8 cellular contexts compared by ENCODE assay signal in genomic region chr9:87725900-87726709, GRCh38. TPM values are rescaled to one million over a fixed set of nuclear protein-coding genes. Genes with fewer than 3 reads are reported as not detected.
DNase-seq lines count a peak whose midpoint lies in the region; ATAC-seq, FAIRE-seq and TF ChIP-seq lines count a peak whose summit lies in the region.

TSS of gene CTSL (plus strand) at chr9:87726119. CDS start at chr9:87727604, 1,485 bp downstream.

- peak in 1 of 2 donors; percentile 35 for TF ChIP-seq CTCF in endothelial cell of umbilical vein (IDR thresholded peaks at IDR 0.05; ENCODE audit: extremely low read depth in 1 of 2, insufficient read depth in 1 of 2, low read depth in 1 of 2, low read length in 2 of 2)

- H3K27me3 ChIP-seq in endothelial cell of umbilical vein (ENCODE audit: control insufficient read depth in 2 of 2, insufficient read depth in 2 of 2, low read length in 2 of 2) = no peaks in the 10 kb centered on the region

- TF ChIP-seq POLR2A in endothelial cell of umbilical vein (IDR thresholded peaks at IDR 0.05; ENCODE audit: low read depth, low read length) = peak; percentile 92

- no peaks in the 10 kb centered on the region for H3K9me1 ChIP-seq in endothelial cell of umbilical vein (replicated peaks; ENCODE audit: control insufficient read depth, extremely low read depth, insufficient read depth, low read length)

- no peaks in the 10 kb centered on the region for H4K20me1 ChIP-seq in endothelial cell of umbilical vein (replicated peaks; ENCODE audit: control insufficient read depth, extremely low read depth, insufficient read depth, low read length)

- no TSS peak for BruUV-seq in endothelial cell of umbilical vein (replicated peaks; lab: Mats Ljungman, UMichigan)

- dilution Hi-C loops in endothelial cell of umbilical vein (cut with MboI; ENCODE audit: extremely low pct_ligation_motif_present, low sequenced_read_pairs) = no loop called here

- H3K4me2 ChIP-seq in endothelial cell of umbilical vein (ENCODE audit: insufficient read depth, low read length) = peak within 1 kb of the TSS; percentile 47

- no peaks in the 10 kb centered on the region for H3K79me2 ChIP-seq in endothelial cell of umbilical vein (ENCODE audit: control insufficient read depth, insufficient read depth, low read length)

- no peaks in the 10 kb centered on the region for H3K9me3 ChIP-seq in endothelial cell of umbilical vein (replicated peaks; ENCODE audit: control insufficient read depth, insufficient read depth, low read length)

- peak; percentile 96 for FAIRE-seq in endothelial cell of umbilical vein (lab: Jason Lieb, UNC)

- peak within 1 kb of the TSS; percentile 91 for H3K9ac ChIP-seq in endothelial cell of umbilical vein (replicated peaks; ENCODE audit: extremely low read depth, insufficient read depth, low read length)

- CTCF ChIA-PET in endothelial cell of umbilical vein (lab: Charles Lee) = interaction anchor here (0.7 to 3.1 kb wide), 15 partner anchors 9 to 1292 kb away, joined by 3 to 24 read pairs (median 3); partner anchors contain the start of gene GAS1

- H3K4me3 ChIP-seq in endothelial cell of umbilical vein (replicated peaks in 1 of 3; ENCODE audit: insufficient read depth in 1 of 3, low read depth in 1 of 3, low read length in 3 of 3) = peak within 1 kb of the TSS; percentile 24 to 79 (median 57)

- DNase-seq in NOMO-1 (lab: John Stamatoyannopoulos, UW; ENCODE audit: unreplicated experiment in 2 of 2) (peak; percentile 2 to 32), NOMO-1 treated with dmso at 0.1 percent for 144 hours (lab: John Stamatoyannopoulos, UW; ENCODE audit: unreplicated experiment) (no peak), NCI-H748 treated with DMSO at 0.1 percent for 48 hours (lab: John Stamatoyannopoulos, UW) (peak; percentile 44), activated T-cell treated with anti-CD3 and anti-CD28 coated beads for 24 hours (ENCODE audit: low read depth) (peak; percentile 48), endothelial cell of umbilical vein (ENCODE audit: low read depth, low spot score) (peak; percentile 80), lung microvascular endothelial cell (ENCODE audit: low read depth in 2 of 2) (peak; percentile 86 to 94)
- peak; percentile 65 to 69 for DNase-seq in stimulated activated CD4-positive, alpha-beta T cell treated with anti-CD3 and anti-CD28 coated beads, Interleukin-4, amount 100 ng/mL, for 4 hours

- POLR2A ChIA-PET in endothelial cell of umbilical vein (lab: Charles Lee) = interaction anchor here (2.6 kb wide), 1 partner anchor 12 kb away, joined by 15 read pairs; no protein-coding TSS in a partner anchor

- H3K4me1 ChIP-seq in endothelial cell of umbilical vein (ENCODE audit: control insufficient read depth, extremely low read depth, insufficient read depth, low read length) = no peaks in the 10 kb centered on the region

- H3K27ac ChIP-seq in endothelial cell of umbilical vein (ENCODE audit: insufficient read depth, low read depth, low read length) = peak within 1 kb of the TSS; percentile 57

- intact Hi-C loops in endothelial cell of umbilical vein (cut with micrococcal nuclease) = loop anchor here (1.0 to 5.0 kb wide), 4 partner anchors 12 to 389 kb away; partner anchors contain the start of gene DAPK1

- no peak for ATAC-seq in HG02981 (IDR thresholded peaks at IDR 0.05; ENCODE audit: unreplicated experiment)

- H3K36me3 ChIP-seq in endothelial cell of umbilical vein (ENCODE audit: control insufficient read depth in 2 of 2, extremely low read depth in 1 of 2, insufficient read depth in 2 of 2, low read length in 2 of 2) = no peaks in the 10 kb centered on the region

- peak within 1 kb of the TSS; percentile 95 for H2AFZ ChIP-seq in endothelial cell of umbilical vein (ENCODE audit: low read depth, low read length)

TF ChIP-seq in endothelial cell of umbilical vein, 7 proteins besides CTCF, POLR2A, EP300 and RAD21:
- TF ChIP-seq POLR2AphosphoS5 (IDR thresholded peaks at IDR 0.05; ENCODE audit: insufficient read depth, low read depth, low read length) (peak; percentile 71), FOS (IDR thresholded peaks at IDR 0.05; ENCODE audit: borderline replicate concordance, insufficient read depth, low read length) (no peak), EZH2 (IDR thresholded peaks at IDR 0.05; ENCODE audit: borderline replicate concordance, low read depth, low read length, severe bottlenecking) (no peak), JUN (IDR thresholded peaks at IDR 0.05; ENCODE audit: borderline replicate concordance, insufficient read depth, insufficient read length, low read depth) (no peak)

RNA-seq across cellular contexts. Expression of gene CTSL, which starts in this region (rescaled TPM):
- total RNA-seq in endothelial cell of umbilical vein (105 and 107 TPM in 2 replicates), lung microvascular endothelial cell (236 and 362 TPM in 2 replicates)
- 70.0 and 98.4 TPM in 2 replicates for polyA plus RNA-seq in endothelial cell of umbilical vein
- polyA plus RNA-seq in endothelial cell of umbilical vein (2011; cell fraction: cytosol; rRNA removed) = 119 and 131 TPM in 2 replicates
- 54.4 and 74.6 TPM in 2 replicates for polyA plus RNA-seq in endothelial cell of umbilical vein (2011; cell fraction: nucleus; rRNA removed)
- polyA plus RNA-seq in endothelial cell of umbilical vein (2012) = 159 and 194 TPM in 2 replicates
- polyA minus RNA-seq in endothelial cell of umbilical vein = 47.3 and 62.3 TPM in 2 replicates
- polyA minus RNA-seq in endothelial cell of umbilical vein (2011; cell fraction: cytosol; rRNA and poly(A)+ RNA removed) = 27.0 TPM
- 8.8 and 14.3 TPM in 2 replicates for polyA minus RNA-seq in endothelial cell of umbilical vein (2011; cell fraction: nucleus; rRNA and poly(A)+ RNA removed)
